9 cellular contexts compared by ENCODE assay signal in the genomic region with DNA sequence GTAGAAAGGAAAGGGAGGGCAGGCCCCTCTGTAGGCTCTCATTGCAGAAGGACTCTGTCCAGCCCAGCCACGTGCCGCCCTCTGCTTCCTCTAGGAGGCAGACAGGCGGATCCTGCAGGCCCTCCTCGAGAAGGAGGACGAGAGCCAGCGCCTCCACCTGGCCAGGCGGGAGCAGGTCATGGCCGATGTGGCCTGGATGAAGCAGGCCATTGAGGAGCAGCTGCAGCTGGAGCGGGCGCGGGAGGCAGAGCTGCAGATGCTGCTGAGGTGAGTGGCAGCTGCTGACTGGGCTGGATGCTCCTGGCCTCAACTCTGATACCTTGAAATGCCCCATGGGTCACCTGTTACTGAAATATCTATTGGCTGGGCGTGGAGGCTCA. TPM values are rescaled to one million over a fixed set of nuclear protein-coding genes. Genes with fewer than 3 reads are reported as not detected.
A peak's percentile ranks its signal among the peaks of the same experiment; 100 is the strongest.
DNase-seq lines count a peak whose midpoint lies in the region; ATAC-seq and TF ChIP-seq lines count a peak whose summit lies in the region.
"Had no signal": no experiment of that assay in that cellular context is flagged by ENCODE, and none has a peak within 500 bp of the region (broad histone marks: within the 10 kb centered on the region; RNA-seq: fewer than 3 reads in every experiment).

No MANE protein-coding gene starts in this region.

- peaks cover 18% of the 10 kb centered on the region for H3K36me3 Mint-ChIP-seq in neural crest cell (ENCODE audit: low read depth)

- ATAC-seq in HG03135 (IDR thresholded peaks at IDR 0.05; ENCODE audit: unreplicated experiment) = no peak

- DNase-seq in NCI-H146 (lab: John Stamatoyannopoulos, UW) (peak; percentile 15), NCI-H146 treated with DMSO at 0.1 percent for 48 hours (lab: John Stamatoyannopoulos, UW; ENCODE audit: unreplicated experiment) (no peak), Kasumi-1 (lab: John Stamatoyannopoulos, UW) (peak; percentile 17 to 47), astrocyte of the hippocampus (ENCODE audit: low read depth, low spot score) (peak; percentile 25), neural crest cell (ENCODE audit: low read depth, low spot score) (peak; percentile 25), occipital lobe (lab: John Stamatoyannopoulos, UW) (no peak), DMS79 treated with DMSO at 0.1 percent for 48 hours (lab: John Stamatoyannopoulos, UW) (no peak)

- H3K27ac Mint-ChIP-seq in neural crest cell (ENCODE audit: unreplicated experiment) = no peak overlapping the region

- no peaks in the 10 kb centered on the region for H3K4me1 Mint-ChIP-seq in neural crest cell

- no peak overlapping the region for H3K4me3 Mint-ChIP-seq in neural crest cell
- H3K4me3 Mint-ChIP-seq: central memory CD8-positive, alpha-beta T cell had no signal

- TF ChIP-seq CTCF in neural crest cell (conservative IDR thresholded peaks at IDR 0.05) = peak; percentile 53

- no peaks in the 10 kb centered on the region for H3K9me3 Mint-ChIP-seq in neural crest cell
- H3K9me3 Mint-ChIP-seq: central memory CD8-positive, alpha-beta T cell had no signal

- H3K27me3 Mint-ChIP-seq in neural crest cell (ENCODE audit: low read depth) = no peaks in the 10 kb centered on the region
- H3K27me3 Mint-ChIP-seq: central memory CD8-positive, alpha-beta T cell had no signal

RNA-seq across cellular contexts. Expression of a gene that starts 10.9 kb away (rescaled TPM):
- 27.6 and 31.4 TPM in 2 replicates for total RNA-seq in neural crest cell
- 6.2 TPM for total RNA-seq in occipital lobe

RNA-seq across cellular contexts. Expression of a gene that starts 30.6 kb away (rescaled TPM):
- 32.0 and 34.0 TPM in 2 replicates for total RNA-seq in neural crest cell
- 15.6 TPM for total RNA-seq in occipital lobe

Comparison
In these comparisons a context has a peak if more than half of its experiments do, and no peak if none do; other contexts are left out.
1. DNase-seq: peak in NCI-H146 (single experiment), Kasumi-1 (2 of 2), astrocyte of the hippocampus (single experiment) and neural crest cell (single experiment); none in NCI-H146 treated with DMSO at 0.1 percent for 48 hours (single experiment), occipital lobe (single experiment) and DMS79 treated with DMSO at 0.1 percent for 48 hours (single experiment).